In genomic region chr5:39017504-39017903, GRCh38 we compare ENCODE assay signal across 24 cellular contexts. TPM values are rescaled to one million over a fixed set of nuclear protein-coding genes. Genes with fewer than 3 reads are reported as not detected.
DNase-seq lines count a peak whose midpoint lies in the region; ATAC-seq, FAIRE-seq and TF ChIP-seq lines count a peak whose summit lies in the region.
"Had no signal": no experiment of that assay in that cellular context is flagged by ENCODE, and none has a peak within 500 bp of the region (broad histone marks: within the 10 kb centered on the region; RNA-seq: fewer than 3 reads in every experiment).

No MANE protein-coding gene starts in this region.

- H3K4me1 Mint-ChIP-seq in immature natural killer cell, result peaks cover 53 to 70% of the 10 kb centered on the region in 2 donors

- FAIRE-seq in RCC 7860 (lab: Jason Lieb, UNC) (peak; percentile 56), pancreas (lab: Jason Lieb, UNC) (no peak)
- FAIRE-seq: GM18507 had no signal

- H3K27me3 ChIP-seq in left ventricle myocardium inferior (ENCODE audit: low read depth), result no peaks in the 10 kb centered on the region
- H3K27me3 ChIP-seq in pancreas, result no peaks in the 10 kb centered on the region
- H3K27me3 ChIP-seq: BLaER1, MG63 had no signal

- peaks cover 91% of the 10 kb centered on the region for H3K4me1 ChIP-seq in left ventricle myocardium inferior
- peaks cover 0 to 9% (median 9%) of the 10 kb centered on the region in 3 donors for H3K4me1 ChIP-seq in pancreas
- H3K4me1 ChIP-seq: BLaER1 had no signal

- WGBS in pancreas, 2 donors, result 93 to 97% methylated on average over 2 of the region's 2 CpGs

- DNase-seq in left ventricle myocardium inferior (no peak), Right ventricle myocardium superior (no peak), RCC 7860 (ENCODE audit: low spot score) (no peak), immature natural killer cell (no peak), pancreas (no peak), amygdala (lab: John Stamatoyannopoulos, UW) (no peak)
- DNase-seq: CD4-positive, CD25-positive, alpha-beta regulatory T cell; GOT3; KG1; MG63; NCI-H1105 treated with DMSO at 0.1 percent for 48 hours; NCI-H146; NCI-H1930; NCI-H2107; NCI-H524; NCI-H82; NK-92 treated with Interleukin-12 subunit alpha and Interleukin-12 subunit beta, amount 100 ng/mL, for 24 hours; PC-9; RPMI8226; SHP77 had no signal

- peaks cover 0 to 5% (median 0%) of the 10 kb centered on the region in 3 donors for H3K27me3 Mint-ChIP-seq in immature natural killer cell (ENCODE audit: low read depth in 3 of 3)
- H3K27me3 Mint-ChIP-seq: CD4-positive, CD25-positive, alpha-beta regulatory T cell had no signal

- intact Hi-C loops in left ventricle myocardium inferior (cut with micrococcal nuclease) (no loop called here), Right ventricle myocardium superior (cut with DNase I) (no loop called here), pancreas (cut with DNase I) (no loop called here)

- H3K27ac Mint-ChIP-seq in immature natural killer cell, result peak overlapping the region in 4 of 6 donors; percentile 19 to 52 (median 42)
- H3K27ac Mint-ChIP-seq: CD4-positive, CD25-positive, alpha-beta regulatory T cell had no signal

- H3K36me3 ChIP-seq in left ventricle myocardium inferior (peaks cover 22% of the 10 kb centered on the region), pancreas (no peaks in the 10 kb centered on the region)

- H3K4me3 ChIP-seq in left ventricle myocardium inferior, result no peak overlapping the region
- H3K4me3 ChIP-seq in pancreas, result no peak overlapping the region
- H3K4me3 ChIP-seq: BLaER1, MG63, PC-9 had no signal

- H3K36me3 Mint-ChIP-seq in immature natural killer cell, result peaks cover 6 to 19% (median 10%) of the 10 kb centered on the region in 3 donors

- no peaks in the 10 kb centered on the region for H3K9me3 Mint-ChIP-seq in immature natural killer cell

- no peak overlapping the region for H3K4me3 Mint-ChIP-seq in immature natural killer cell
- H3K4me3 Mint-ChIP-seq: CD4-positive, CD25-positive, alpha-beta regulatory T cell had no signal

- H3K9me3 ChIP-seq in left ventricle myocardium inferior (replicated peaks), result peaks cover under 1% of the 10 kb centered on the region
- H3K9me3 ChIP-seq in pancreas, result no peaks in the 10 kb centered on the region

- H3K27ac ChIP-seq in left ventricle myocardium inferior (replicated peaks) (peak overlapping the region; percentile 23), pancreas (no peak overlapping the region)
- H3K27ac ChIP-seq: BLaER1, PC-9 had no signal

- TF ChIP-seq CTCF in left ventricle myocardium inferior (IDR thresholded peaks at IDR 0.05; ENCODE audit: borderline replicate concordance), result no peak
- no peak for TF ChIP-seq CTCF in pancreas (IDR thresholded peaks at IDR 0.05)

- ATAC-seq in Right ventricle myocardium superior (ENCODE audit: poor library complexity) (no peak), pancreas (no peak), HG03108 (IDR thresholded peaks at IDR 0.05; ENCODE audit: unreplicated experiment) (no peak)
- ATAC-seq: HCT116 had no signal

RNA-seq across cellular contexts. Expression of gene RICTOR, which starts 56.7 kb away (rescaled TPM):
- 35.0 TPM for total RNA-seq in left ventricle myocardium inferior
- total RNA-seq in Right ventricle myocardium superior, result 25.6 TPM
- 10 to 100 TPM in 1 of 3 donors, 1 to 10 TPM in 2; 6.7 to 14.0 (median 7.4) TPM for polyA plus RNA-seq in immature natural killer cell
- total RNA-seq in pancreas, result 10 to 100 TPM; 13.1 to 23.0 (median 15.3) TPM
- 1 to 10 TPM; 4.2 to 6.9 TPM for polyA plus RNA-seq in pancreas
